ENCODE assay signal across 1 cellular context in the genomic region with DNA sequence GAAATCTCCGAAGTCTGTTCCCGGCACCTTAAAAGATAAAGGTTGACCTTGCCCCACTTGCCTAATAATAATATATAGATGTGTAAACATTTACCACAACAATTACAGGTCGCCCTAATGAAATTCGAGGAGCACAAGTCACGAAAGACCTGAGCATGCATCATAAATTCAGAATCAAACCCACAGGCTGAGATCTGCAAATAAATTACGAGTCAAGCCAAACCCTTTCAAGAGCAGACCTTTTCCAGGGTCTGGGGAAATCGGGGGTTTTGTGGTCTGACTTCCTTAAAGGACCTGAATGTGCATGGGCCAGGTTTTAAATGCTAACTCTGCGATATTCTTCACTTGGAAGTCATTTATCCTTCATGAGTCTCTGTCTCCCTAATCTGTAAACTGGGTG.
TF ChIP-seq lines count a peak whose summit lies in the region.

No MANE protein-coding gene starts in this region.

TF ChIP-seq in HepG2, 621 proteins besides CTCF, POLR2A, EP300 and RAD21 (continued from another document):
- TF ChIP-seq MAFK (conservative IDR thresholded peaks at IDR 0.05 in 1 of 2, IDR thresholded peaks at IDR 0.05 in 1 of 2; ENCODE audit: low read length in 2 of 2) = peak; percentile 23 to 43; a peak in 3 of 4 replicates
- peak; percentile 34; the same call in 1 of the 2 replicates for TF ChIP-seq MAFF (IDR thresholded peaks at IDR 0.05; ENCODE audit: low read depth, low read length)
